ENCODE assay signal across 19 cellular contexts in genomic region chr17:53217311-53217710, GRCh38.
DNase-seq lines count a peak whose midpoint lies in the region; ATAC-seq and TF ChIP-seq lines count a peak whose summit lies in the region.
"Had no signal": no experiment of that assay in that cellular context is flagged by ENCODE, and none has a peak within 500 bp of the region (broad histone marks: within the 10 kb centered on the region; RNA-seq: fewer than 3 reads in every experiment).

No MANE protein-coding gene starts in this region.

- H3K36me3 Mint-ChIP-seq in CD4-positive, alpha-beta T cell (ENCODE audit: low read depth): no peaks in the 10 kb centered on the region
- H3K36me3 Mint-ChIP-seq: CD4-positive, CD25-positive, alpha-beta regulatory T cell; CD8-positive, alpha-beta memory T cell had no signal

- H3K27ac Mint-ChIP-seq in CD4-positive, alpha-beta T cell: no peak overlapping the region
- H3K27ac Mint-ChIP-seq: B cell; CD4-positive, CD25-positive, alpha-beta regulatory T cell; CD8-positive, alpha-beta memory T cell; HFFc6 had no signal

- CTCF ChIA-PET in A673 (lab: Charles Lee): no interaction called here
- CTCF ChIA-PET in CD4-positive, alpha-beta T cell (lab: Charles Lee): no interaction called here

- POLR2A ChIA-PET in A673 (lab: Charles Lee; ENCODE audit: low non-redundant PET): no interaction called here
- POLR2A ChIA-PET in CD4-positive, alpha-beta T cell (lab: Charles Lee): no interaction called here

- peaks cover 18% of the 10 kb centered on the region for H3K9me3 Mint-ChIP-seq in CD4-positive, alpha-beta T cell

- no TSS peak for BruUV-seq in A673 (replicated peaks; lab: Mats Ljungman, UMichigan)

- H3K36me3 ChIP-seq in RWPE2 (ENCODE audit: low read depth) (no peaks in the 10 kb centered on the region), right atrium auricular region (no peaks in the 10 kb centered on the region), A673 (ENCODE audit: insufficient read depth, low read length, poor library complexity, severe bottlenecking) (no peaks in the 10 kb centered on the region)
- H3K36me3 ChIP-seq: BLaER1, HAP-1 had no signal

- H3K27me3 ChIP-seq in RWPE2 (ENCODE audit: insufficient read depth, poor library complexity, severe bottlenecking) (no peaks in the 10 kb centered on the region), foreskin keratinocyte (no peaks in the 10 kb centered on the region), right atrium auricular region (no peaks in the 10 kb centered on the region), A673 (replicated peaks; ENCODE audit: insufficient read depth, low read depth, low read length, poor library complexity) (no peaks in the 10 kb centered on the region)
- H3K27me3 ChIP-seq in CD4-positive, alpha-beta T cell (ENCODE audit: control insufficient read depth, insufficient read depth, low read length): no peaks in the 10 kb centered on the region
- H3K27me3 ChIP-seq: BLaER1 had no signal

- TF ChIP-seq CTCF in RWPE2 (IDR thresholded peaks at IDR 0.05; ENCODE audit: poor library complexity, severe bottlenecking) (no peak), foreskin keratinocyte (conservative IDR thresholded peaks at IDR 0.05) (no peak), right atrium auricular region (IDR thresholded peaks at IDR 0.05) (no peak), A673 (conservative IDR thresholded peaks at IDR 0.05; ENCODE audit: low read depth, low read length) (no peak)
- no peak for TF ChIP-seq CTCF in CD4-positive, alpha-beta T cell (IDR thresholded peaks at IDR 0.05)

- H3K9me3 ChIP-seq in RWPE2 (ENCODE audit: severe bottlenecking): no peaks in the 10 kb centered on the region
- no peaks in the 10 kb centered on the region for H3K9me3 ChIP-seq in right atrium auricular region
- H3K9me3 ChIP-seq in A673 (ENCODE audit: low read depth, low read length, poor library complexity, severe bottlenecking): peaks cover 5% of the 10 kb centered on the region
- no peaks in the 10 kb centered on the region for H3K9me3 ChIP-seq in CD4-positive, alpha-beta T cell (ENCODE audit: control insufficient read depth, low read length)
- H3K9me3 ChIP-seq: BLaER1, HAP-1 had no signal

- ATAC-seq in RWPE2 (ENCODE audit: low read depth) (peak; percentile 33; the same call in 1 of the 3 replicates), foreskin keratinocyte (no peak)
- no peak for ATAC-seq in CD4-positive, alpha-beta T cell (ENCODE audit: poor library complexity)

- H3K27ac ChIP-seq in RWPE2 (ENCODE audit: poor library complexity, severe bottlenecking) (no peak overlapping the region), foreskin keratinocyte (no peak overlapping the region), right atrium auricular region (no peak overlapping the region), A673 (ENCODE audit: low read depth, low read length, poor library complexity, severe bottlenecking) (no peak overlapping the region)
- no peak overlapping the region for H3K27ac ChIP-seq in CD4-positive, alpha-beta T cell (ENCODE audit: low read depth, low read length)
- H3K27ac ChIP-seq: BLaER1, C4-2B had no signal

- no peak overlapping the region for H3K4me3 ChIP-seq in RWPE2 (ENCODE audit: severe bottlenecking)
- no peak overlapping the region for H3K4me3 ChIP-seq in right atrium auricular region
- no peak overlapping the region for H3K4me3 ChIP-seq in A673 (ENCODE audit: low read depth, low read length, poor library complexity, severe bottlenecking)
- H3K4me3 ChIP-seq: BLaER1, HAP-1 had no signal

- intact Hi-C loops in A673 (cut with micrococcal nuclease; ENCODE audit: unreplicated experiment): no loop called here
- intact Hi-C loops in CD4-positive, alpha-beta T cell (cut with DNase I, micrococcal nuclease): no loop called here

- DNase-seq in M059J (ENCODE audit: low read depth): peak; percentile 1
- no peak for DNase-seq in RWPE2 (ENCODE audit: low spot score)
- DNase-seq in foreskin keratinocyte: peak; percentile 6 to 54
- DNase-seq in right atrium auricular region (ENCODE audit: low spot score): no peak
- DNase-seq in NCI-H1436 (lab: John Stamatoyannopoulos, UW): no peak
- DNase-seq in A673 (ENCODE audit: low spot score): no peak
- no peak for DNase-seq in CD4-positive, alpha-beta T cell
- DNase-seq: CD4-positive, CD25-positive, alpha-beta regulatory T cell; CD8-positive, alpha-beta memory T cell; DMS 273 treated with DMSO at 0.1 percent for 48 hours; DMS79; EL; GF-D8; GOT3; HFFc6 had no signal

- H3K4me1 ChIP-seq in RWPE2 (ENCODE audit: insufficient read depth, poor library complexity, severe bottlenecking): no peaks in the 10 kb centered on the region
- no peaks in the 10 kb centered on the region for H3K4me1 ChIP-seq in foreskin keratinocyte
- no peaks in the 10 kb centered on the region for H3K4me1 ChIP-seq in right atrium auricular region
- no peaks in the 10 kb centered on the region for H3K4me1 ChIP-seq in A673 (ENCODE audit: insufficient read depth, low read length, poor library complexity, severe bottlenecking)
- H3K4me1 ChIP-seq: BLaER1, HAP-1 had no signal

- H3K4me1 Mint-ChIP-seq in CD4-positive, alpha-beta T cell (ENCODE audit: low read depth): no peaks in the 10 kb centered on the region
- H3K4me1 Mint-ChIP-seq: B cell; CD4-positive, CD25-positive, alpha-beta regulatory T cell; CD8-positive, alpha-beta memory T cell had no signal

- no peaks in the 10 kb centered on the region for H3K27me3 Mint-ChIP-seq in CD4-positive, alpha-beta T cell
- H3K27me3 Mint-ChIP-seq: B cell; CD4-positive, CD25-positive, alpha-beta regulatory T cell had no signal

- H3K4me3 Mint-ChIP-seq in CD4-positive, alpha-beta T cell: no peak overlapping the region
- H3K4me3 Mint-ChIP-seq: B cell; CD4-positive, CD25-positive, alpha-beta regulatory T cell; CD8-positive, alpha-beta memory T cell; HFFc6 had no signal

Comparison
In these comparisons a context has a peak if more than half of its experiments do, and no peak if none do; other contexts are left out.
1. DNase-seq: peak in M059J (single experiment) and foreskin keratinocyte (2 of 2); none in RWPE2 (single experiment), right atrium auricular region (single experiment), NCI-H1436 (single experiment), A673 (single experiment) and CD4-positive, alpha-beta T cell (0 of 10).